In genomic region chr5:66241136-66241825, GRCh38 we compare ENCODE assay signal across 29 cellular contexts.
"Had no signal": no experiment of that assay in that cellular context is flagged by ENCODE, and none has a peak within 500 bp of the region (broad histone marks: within the 10 kb centered on the region; RNA-seq: fewer than 3 reads in every experiment).

No MANE protein-coding gene starts in this region.

- H3K4me1 ChIP-seq: adrenal gland, body of pancreas, gastroesophageal sphincter had no signal

- H3K27me3 ChIP-seq: adrenal gland, body of pancreas, esophagus squamous epithelium, gastroesophageal sphincter had no signal

- H3K9me3 ChIP-seq: adrenal gland, body of pancreas, esophagus squamous epithelium, gastroesophageal sphincter had no signal

- H3K27ac ChIP-seq: adrenal gland, body of pancreas, esophagus squamous epithelium, gastroesophageal sphincter, WERI-Rb-1 had no signal

- H3K36me3 ChIP-seq: adrenal gland, esophagus squamous epithelium, gastroesophageal sphincter, WERI-Rb-1 had no signal

- FAIRE-seq: colon had no signal

- DNase-seq: activated B cell treated with CpG ODN at 0.5 μM for 24 hours; activated CD4-positive, alpha-beta T cell treated with anti-CD3 and anti-CD28 coated beads for 48 hours; activated CD4-positive, alpha-beta T cell treated with anti-CD3 and anti-CD28 coated beads, Interleukin-2, amount 50 U/mL, for 1 hour; activated CD4-positive, alpha-beta T cell treated with anti-CD3 and anti-CD28 coated beads, Interleukin-2, amount 50 U/mL, for 48 hours; activated CD8-positive, alpha-beta memory T cell treated with anti-CD3 and anti-CD28 coated beads for 24 hours; activated CD8-positive, alpha-beta T cell treated with anti-CD3 and anti-CD28 coated beads for 36 hours; activated effector memory CD4-positive, alpha-beta T cell treated with Interleukin-2 at 50 U/mL for 16 hours; activated naive CD4-positive, alpha-beta T cell treated with anti-CD3 and anti-CD28 coated beads for 36 hours; activated naive CD8-positive, alpha-beta T cell treated with anti-CD3 and anti-CD28 coated beads for 36 hours; activated naive CD8-positive, alpha-beta T cell treated with anti-CD3 and anti-CD28 coated beads, Interleukin-2, amount 50 U/mL, for 24 hours; activated T-cell treated with anti-CD3 and anti-CD28 coated beads, Interleukin-2, amount 50 U/mL, for 4 hours; adrenal gland; amygdala; aorta; body of pancreas; caudate nucleus; cortex of kidney; effector CD4-positive, alpha-beta T cell; effector memory CD8-positive, alpha-beta T cell; erythroblast; esophagus squamous epithelium; foreskin melanocyte; T-cell; T1000; WERI-Rb-1 had no signal

- H3K4me3 ChIP-seq: adrenal gland, body of pancreas, esophagus squamous epithelium, gastroesophageal sphincter had no signal

- ATAC-seq: activated CD4-positive, CD25-positive, alpha-beta regulatory T cell treated with anti-CD3 and anti-CD28 coated beads, Interleukin-2, amount 50 U/mL, for 24 hours; activated CD8-positive, alpha-beta T cell treated with anti-CD3 and anti-CD28 coated beads for 36 hours; activated naive CD8-positive, alpha-beta T cell treated with anti-CD3 and anti-CD28 coated beads, Interleukin-2, amount 50 U/mL, for 24 hours; activated T-cell treated with anti-CD3 and anti-CD28 coated beads, Interleukin-2, amount 50 U/mL, for 4 hours; activated T-helper 17 cell treated with anti-CD3 and anti-CD28 coated beads, Interleukin-2, amount 50 U/mL, for 72 hours; body of pancreas; effector memory CD8-positive, alpha-beta T cell; gastroesophageal sphincter; T-cell had no signal
